In the genomic region with DNA sequence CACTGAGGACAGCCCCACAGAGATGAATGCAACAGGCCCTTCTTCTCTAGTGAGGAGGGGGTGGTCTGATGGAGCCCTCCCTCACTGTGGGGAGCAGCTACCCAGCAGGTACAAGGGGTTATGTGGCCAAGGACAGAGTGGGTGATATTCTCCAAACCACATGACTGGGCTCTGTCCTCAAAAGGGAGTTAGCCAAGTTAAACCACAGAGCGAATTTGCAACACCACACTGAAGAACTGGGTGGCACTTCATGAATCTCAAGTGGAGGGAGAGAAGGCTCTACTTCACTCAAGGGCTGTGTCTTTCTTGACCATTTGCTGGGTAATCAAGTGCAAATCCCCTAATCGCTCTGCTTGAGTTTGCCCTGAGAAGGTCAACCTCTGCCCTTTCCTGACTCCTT, we compare ENCODE assay signal across 21 cellular contexts. TPM values are rescaled to one million over a fixed set of nuclear protein-coding genes. Genes with fewer than 3 reads are reported as not detected.
DNase-seq lines count a peak whose midpoint lies in the region; ATAC-seq and TF ChIP-seq lines count a peak whose summit lies in the region.
"Had no signal": no experiment of that assay in that cellular context is flagged by ENCODE, and none has a peak within 500 bp of the region (broad histone marks: within the 10 kb centered on the region; RNA-seq: fewer than 3 reads in every experiment).

No MANE protein-coding gene starts in this region.

- no peak overlapping the region for H3K9ac ChIP-seq in trophoblast cell (ENCODE audit: low read length)
- H3K9ac ChIP-seq: neural progenitor cell had no signal

- H3K18ac ChIP-seq in trophoblast cell (ENCODE audit: low read length) = no peak overlapping the region

- H3K27ac ChIP-seq in spleen (peak overlapping the region; percentile 6 to 90 (median 78)), trophoblast cell (ENCODE audit: low read depth, low read length) (no peak overlapping the region)
- H3K27ac ChIP-seq: breast epithelium, neural progenitor cell, PC-9 had no signal

- no peaks in the 10 kb centered on the region for H3K79me2 ChIP-seq in trophoblast cell (ENCODE audit: control insufficient read depth, insufficient read depth, low read length, poor library complexity)

- H3K4me1 ChIP-seq in spleen (peaks cover 33 to 79% (median 60%) of the 10 kb centered on the region in 6 donors), trophoblast cell (ENCODE audit: control insufficient read depth in 1 of 2, insufficient read depth in 2 of 2, low read length in 2 of 2) (no peaks in the 10 kb centered on the region)
- H3K4me1 ChIP-seq: breast epithelium, neural progenitor cell had no signal

- intact Hi-C loops in activated CD4-positive, alpha-beta T cell treated with anti-CD3 and anti-CD28 coated beads for 36 hours (cut with DNase I, micrococcal nuclease) = no loop called here
- intact Hi-C loops in spleen (cut with DNase I; ENCODE audit: low total_unique reads) = no loop called here

- H3K23ac ChIP-seq in trophoblast cell (ENCODE audit: low read length) = no peak overlapping the region

- no peak for TF ChIP-seq CTCF in NB4 (IDR thresholded peaks at IDR 0.05; ENCODE audit: low read depth, low read length)
- TF ChIP-seq CTCF in spleen (IDR thresholded peaks at IDR 0.05 in 8 of 11, conservative IDR thresholded peaks at IDR 0.05 in 3 of 11) = no peak

- no peaks in the 10 kb centered on the region for H3K79me1 ChIP-seq in trophoblast cell (ENCODE audit: low read length)

- H2AK5ac ChIP-seq in trophoblast cell (ENCODE audit: low read length) = no peak overlapping the region

- H3K27me3 ChIP-seq in spleen (replicated peaks in 1 of 7) (no peaks in the 10 kb centered on the region), trophoblast cell (ENCODE audit: insufficient read depth, low read length) (no peaks in the 10 kb centered on the region)
- H3K27me3 ChIP-seq: breast epithelium, neural progenitor cell had no signal

- no peak overlapping the region for H4K12ac ChIP-seq in trophoblast cell (ENCODE audit: low read depth, low read length)

- H2BK5ac ChIP-seq in trophoblast cell (ENCODE audit: low read depth, low read length, poor library complexity) = no peak overlapping the region

- TF ChIP-seq POLR2A in NB4 (IDR thresholded peaks at IDR 0.05; ENCODE audit: extremely low read depth, insufficient read length) (no peak), spleen (IDR thresholded peaks at IDR 0.05) (no peak)

- H3K36me3 ChIP-seq in spleen (peaks cover 0 to 55% (median 0%) of the 10 kb centered on the region in 6 donors), trophoblast cell (ENCODE audit: control insufficient read depth in 1 of 2, insufficient read depth in 2 of 2, low read length in 2 of 2) (no peaks in the 10 kb centered on the region)
- H3K36me3 ChIP-seq: breast epithelium, neural progenitor cell had no signal

- no peak overlapping the region for H2AFZ ChIP-seq in trophoblast cell (ENCODE audit: insufficient read depth, low read length, poor library complexity)
- H2AFZ ChIP-seq: neural progenitor cell, PC-9 had no signal

- no peak overlapping the region for H3K4me3 ChIP-seq in NB4 (ENCODE audit: low read depth, low read length)
- H3K4me3 ChIP-seq in spleen = peak overlapping the region in 1 of 8 donors; percentile 33
- H3K4me3 ChIP-seq in trophoblast cell (ENCODE audit: low read depth, low read length) = no peak overlapping the region
- H3K4me3 ChIP-seq: breast epithelium, neural progenitor cell, PC-9 had no signal

- peaks cover 38% of the 10 kb centered on the region for H3K36me3 Mint-ChIP-seq in activated CD4-positive, alpha-beta T cell treated with anti-CD3 and anti-CD28 coated beads for 36 hours (ENCODE audit: low read depth)
- H3K36me3 Mint-ChIP-seq in central memory CD8-positive, alpha-beta T cell (ENCODE audit: insufficient read depth) = peaks cover 35% of the 10 kb centered on the region

- no peak overlapping the region for H4K8ac ChIP-seq in trophoblast cell (ENCODE audit: low read depth, low read length)

- H2BK12ac ChIP-seq in trophoblast cell (ENCODE audit: low read length) = no peak overlapping the region

- peaks cover 0 to 7% (median 0%) of the 10 kb centered on the region in 8 donors for H3K9me3 ChIP-seq in spleen
- peaks cover 8% of the 10 kb centered on the region for H3K9me3 ChIP-seq in trophoblast cell (ENCODE audit: insufficient read depth, low read depth, low read length)

- H3K14ac ChIP-seq in trophoblast cell (ENCODE audit: low read length) = no peak overlapping the region

- ATAC-seq in activated CD4-positive, alpha-beta T cell treated with anti-CD3 and anti-CD28 coated beads for 36 hours = no peak
- no peak for ATAC-seq in central memory CD8-positive, alpha-beta T cell (replicated peaks; ENCODE audit: extremely low read depth, poor library complexity, severe bottlenecking)
- ATAC-seq in HG03175 (IDR thresholded peaks at IDR 0.05; ENCODE audit: unreplicated experiment) = no peak
- ATAC-seq: HepG2 had no signal

- H2BK120ac ChIP-seq in trophoblast cell (ENCODE audit: insufficient read depth, low read length, poor library complexity) = no peak overlapping the region

- peaks cover 69% of the 10 kb centered on the region for H3K4me1 Mint-ChIP-seq in activated CD4-positive, alpha-beta T cell treated with anti-CD3 and anti-CD28 coated beads for 36 hours
- H3K4me1 Mint-ChIP-seq in central memory CD8-positive, alpha-beta T cell = peaks cover 60% of the 10 kb centered on the region

- POLR2A ChIA-PET in activated CD4-positive, alpha-beta T cell treated with anti-CD3 and anti-CD28 coated beads for 36 hours (lab: Charles Lee) = no interaction called here

- DNase-seq in activated CD4-positive, alpha-beta T cell treated with anti-CD3 and anti-CD28 coated beads for 36 hours = no peak
- DNase-seq in activated CD4-positive, alpha-beta T cell treated with anti-CD3 and anti-CD28 coated beads, Interleukin-2, amount 50 U/mL, for 48 hours = no peak
- DNase-seq in NB4 (ENCODE audit: low read depth) (peak; percentile 84), spleen (no peak), NCI-H748 treated with DMSO at 0.1 percent for 48 hours (lab: John Stamatoyannopoulos, UW) (no peak), trophoblast cell (no peak)
- no peak for DNase-seq in central memory CD8-positive, alpha-beta T cell (ENCODE audit: low spot score in 2 of 2)
- DNase-seq: activated CD4-positive, alpha-beta T cell treated with anti-CD3 and anti-CD28 coated beads for 1 hour; activated gamma-delta T cell; Calu3; effector CD8-positive, alpha-beta T cell; foreskin fibroblast; NCI-H1436; PC-9; stimulated activated CD4-positive, alpha-beta T cell treated with anti-CD3 and anti-CD28 coated beads, Interleukin-4, amount 100 ng/mL, for 24 hours; SW 1271 had no signal

- CTCF ChIA-PET in activated CD4-positive, alpha-beta T cell treated with anti-CD3 and anti-CD28 coated beads for 36 hours (lab: Charles Lee) = no interaction called here

- peaks cover 4% of the 10 kb centered on the region for H3K9me3 Mint-ChIP-seq in activated CD4-positive, alpha-beta T cell treated with anti-CD3 and anti-CD28 coated beads for 36 hours (ENCODE audit: low read depth)
- no peaks in the 10 kb centered on the region for H3K9me3 Mint-ChIP-seq in central memory CD8-positive, alpha-beta T cell

- no peak overlapping the region for H3K4ac ChIP-seq in trophoblast cell (ENCODE audit: low read depth, low read length)

- no peak overlapping the region for H3K4me3 Mint-ChIP-seq in activated CD4-positive, alpha-beta T cell treated with anti-CD3 and anti-CD28 coated beads for 36 hours
- peak overlapping the region; percentile 68 for H3K4me3 Mint-ChIP-seq in central memory CD8-positive, alpha-beta T cell
- H3K4me3 Mint-ChIP-seq: neural progenitor cell had no signal

- H4K91ac ChIP-seq in trophoblast cell (ENCODE audit: low read depth, low read length) = no peak overlapping the region

- peak overlapping the region; percentile 100 for H3K27ac Mint-ChIP-seq in activated CD4-positive, alpha-beta T cell treated with anti-CD3 and anti-CD28 coated beads for 36 hours
- peak overlapping the region; percentile 98 for H3K27ac Mint-ChIP-seq in central memory CD8-positive, alpha-beta T cell (ENCODE audit: low read depth)
- H3K27ac Mint-ChIP-seq: neural progenitor cell had no signal

- no peaks in the 10 kb centered on the region for H3K27me3 Mint-ChIP-seq in activated CD4-positive, alpha-beta T cell treated with anti-CD3 and anti-CD28 coated beads for 36 hours
- H3K27me3 Mint-ChIP-seq in central memory CD8-positive, alpha-beta T cell = no peaks in the 10 kb centered on the region

- WGBS in spleen, 5 donors = 62 to 82% (median 74%) methylated on average over 2 of the region's 2 CpGs
- WGBS in trophoblast cell (ENCODE audit: extremely low coverage, insufficient coverage, insufficient read length) = no CpG with 5 or more reads among the region's 2 CpGs

- H3K4me2 ChIP-seq in trophoblast cell (ENCODE audit: low read length) = no peak overlapping the region
- H3K4me2 ChIP-seq: neural progenitor cell, PC-9 had no signal

RNA-seq across cellular contexts. Expression of gene GPR68, which starts 12.5 kb away (rescaled TPM):
- 10 to 100 TPM in 1 of 2 experiments, 1 to 10 TPM in 1; 9.4 to 11.2 TPM for total RNA-seq in activated CD4-positive, alpha-beta T cell treated with anti-CD3 and anti-CD28 coated beads for 36 hours
- 1 to 10 TPM; 1.9 to 5.2 (median 3.2) TPM for total RNA-seq in spleen
- 1 to 10 TPM in 2 of 3 donors, under 1 TPM in 1; 0.50 to 1.7 (median 1.3) TPM for polyA plus RNA-seq in spleen
- polyA plus RNA-seq in trophoblast cell (2013) = 1.4 TPM in 2 replicates
- total RNA-seq: Calu3, HepG2, NCI-H460, PC-9 had no signal
- polyA plus RNA-seq: HepG2 had no signal
